ENCODE assay signal across 8 cellular contexts in the genomic region with DNA sequence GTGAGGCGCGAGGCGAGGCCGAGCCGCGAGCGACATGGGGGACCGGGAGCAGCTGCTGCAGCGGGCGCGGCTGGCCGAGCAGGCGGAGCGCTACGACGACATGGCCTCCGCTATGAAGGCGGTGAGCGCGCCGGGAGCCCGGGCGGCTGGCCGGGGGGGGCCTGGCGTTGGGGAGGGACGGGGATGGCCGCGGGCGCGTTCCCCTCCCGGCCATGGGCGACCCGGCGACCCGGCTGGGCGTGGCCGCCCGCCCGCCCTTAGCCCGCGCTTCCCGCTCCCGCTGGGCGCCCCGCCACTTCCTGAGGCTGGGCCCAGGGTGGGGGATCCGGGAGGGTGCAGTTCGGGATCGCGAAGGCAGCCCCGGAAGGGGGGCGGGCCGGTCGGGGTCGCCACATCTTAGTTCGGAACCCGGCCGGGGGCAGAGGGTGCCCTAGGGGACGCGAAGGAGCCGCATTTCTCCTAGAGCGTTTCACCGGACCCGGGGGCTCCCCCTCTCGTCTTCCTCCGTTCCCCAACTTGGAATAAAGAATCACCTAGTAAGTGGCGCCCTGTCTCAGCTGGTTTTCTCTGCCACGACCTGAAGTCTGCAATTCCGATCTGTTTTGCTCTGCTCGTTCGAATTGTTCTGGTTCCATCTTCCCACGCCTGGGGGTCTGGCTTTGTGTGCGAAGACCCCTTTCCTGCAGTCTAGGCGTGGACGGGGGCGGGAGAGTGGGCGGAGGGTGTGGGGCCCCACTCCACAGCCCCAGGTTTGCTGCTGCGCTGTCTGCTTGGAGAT. TPM values are rescaled to one million over a fixed set of nuclear protein-coding genes. Genes with fewer than 3 reads are reported as not detected.
A peak's percentile ranks its signal among the peaks of the same experiment; 100 is the strongest.
DNase-seq lines count a peak whose midpoint lies in the region; ATAC-seq, FAIRE-seq and TF ChIP-seq lines count a peak whose summit lies in the region.

No MANE protein-coding gene starts in this region.

- ATAC-seq in heart left ventricle, result peak in 3 of 4 donors; percentile 30 to 60 (median 56)

- 0 to 1% (median 1%) methylated on average over 18 to 77 of the region's 77 CpGs for WGBS in heart left ventricle, 4 donors
- WGBS in prostate gland, result under 1% methylated on average over 65 of the region's 77 CpGs

- H3K27me3 ChIP-seq in MG63 (no peaks in the 10 kb centered on the region), heart left ventricle (no peaks in the 10 kb centered on the region), prostate gland (replicated peaks; ENCODE audit: insufficient read depth) (no peaks in the 10 kb centered on the region)

- TF ChIP-seq CTCF in GM10266 (IDR thresholded peaks at IDR 0.05; ENCODE audit: control insufficient read depth, insufficient read depth, low read depth, missing control alignments) (no peak), heart left ventricle (IDR thresholded peaks at IDR 0.05) (peak in 1 of 12 donors; percentile 15), prostate gland (IDR thresholded peaks at IDR 0.05) (no peak)

- intact Hi-C loops in heart left ventricle (cut with DNase I), result loop anchor here in 6 of 10 donors (5.0 to 10.0 kb wide), 6 partner anchors 73 to 450 kb away; a partner anchor contains a TSS
- intact Hi-C loops in prostate gland (cut with DNase I), result loop anchor here (2.0 to 10.0 kb wide), 2 partner anchors 196 to 280 kb away; a partner anchor contains a TSS

- peaks cover 0 to 50% (median 34%) of the 10 kb centered on the region in 12 donors for H3K4me1 ChIP-seq in heart left ventricle
- no peaks in the 10 kb centered on the region for H3K4me1 ChIP-seq in prostate gland (replicated peaks)

- H3K27ac ChIP-seq in heart left ventricle (peak overlapping the region; percentile 95 to 100 (median 98)), prostate gland (peak overlapping the region; percentile 94 to 96)

- H3K9me3 ChIP-seq in MG63, result no peaks in the 10 kb centered on the region
- H3K9me3 ChIP-seq in heart left ventricle, result no peaks in the 10 kb centered on the region
- H3K9me3 ChIP-seq in prostate gland, result no peaks in the 10 kb centered on the region

- H3K4me3 ChIP-seq in MG63, result peak overlapping the region; percentile 90
- peak overlapping the region; percentile 79 to 98 (median 96) for H3K4me3 ChIP-seq in heart left ventricle
- peak overlapping the region; percentile 92 to 95 for H3K4me3 ChIP-seq in prostate gland

- DNase-seq in GM10266 (ENCODE audit: extremely low spot score), result peak; percentile 45
- peak; percentile 17 for DNase-seq in H54 (ENCODE audit: insufficient read length, low spot score)
- DNase-seq in MG63, result peak; percentile 61
- peak; percentile 80 for DNase-seq in activated effector memory CD4-positive, alpha-beta T cell treated with anti-CD3 and anti-CD28 coated beads, Interleukin-2, amount 50 U/mL, for 16 hours
- DNase-seq in heart left ventricle, result peak; percentile 66 to 82 (median 75)
- DNase-seq in prostate gland (ENCODE audit: low spot score), result peak; percentile 30
- no peak for DNase-seq in inferior parietal cortex (ENCODE audit: extremely low spot score)
- no peak for DNase-seq in putamen (ENCODE audit: low spot score)

- FAIRE-seq in H54 (lab: Jason Lieb, UNC), result no peak

- H3K36me3 ChIP-seq in MG63 (peaks cover 47% of the 10 kb centered on the region), heart left ventricle (peaks cover 0 to 34% (median 23%) of the 10 kb centered on the region in 9 donors), prostate gland (no peaks in the 10 kb centered on the region)

- TF ChIP-seq POLR2A in H54 (IDR thresholded peaks at IDR 0.05; ENCODE audit: low read depth, low read length) (no peak), heart left ventricle (IDR thresholded peaks at IDR 0.05) (no peak), prostate gland (IDR thresholded peaks at IDR 0.05) (no peak)

RNA-seq across cellular contexts. Expression of a gene that starts 0.6 kb away (rescaled TPM):
- total RNA-seq in MG63 (2014; rRNA removed; shearing (Covaris generic); ENCODE audit: low replicate concordance), result 92.2 and 125 TPM in 2 replicates
- total RNA-seq in heart left ventricle (100 to 1,000 TPM in 3 of 9 donors, 10 to 100 TPM in 6; 57.5 to 126 (median 84.1) TPM), prostate gland (10 to 100 TPM; 41.9 to 62.4 TPM)
- polyA plus RNA-seq in heart left ventricle, result 100 to 1,000 TPM in 1 of 2 donors, 10 to 100 TPM in 1; 47.2 to 111 TPM

Comparison
In these comparisons a context has a peak if more than half of its experiments do, and no peak if none do; other contexts are left out.
1. DNase-seq: peak in GM10266 (single experiment), H54 (single experiment), MG63 (single experiment), activated effector memory CD4-positive, alpha-beta T cell treated with anti-CD3 and anti-CD28 coated beads, Interleukin-2, amount 50 U/mL, for 16 hours (single experiment), heart left ventricle (5 of 5) and prostate gland (single experiment); none in inferior parietal cortex (single experiment) and putamen (single experiment).
2. Peak in every context shown above with its lines, with median percentiles within 50 percentile points of each other: H3K4me3 ChIP-seq.